In genomic region chr10:20627085-20627484, GRCh38 we compare ENCODE assay signal across 32 cellular contexts.
"Had no signal": no experiment of that assay in that cellular context is flagged by ENCODE, and none has a peak within 500 bp of the region (broad histone marks: within the 10 kb centered on the region; RNA-seq: fewer than 3 reads in every experiment).

No MANE protein-coding gene starts in this region.

- H3K4me3 ChIP-seq: ascending aorta, cardiac muscle cell had no signal

- DNase-seq: activated CD4-positive, alpha-beta memory T cell treated with anti-CD3 and anti-CD28 coated beads, Interleukin-2, amount 10 ng/mL, durations not matched to agents 7 days and 5 days; activated CD4-positive, alpha-beta T cell treated with anti-CD3 and anti-CD28 coated beads for 1 hour; activated CD4-positive, alpha-beta T cell treated with anti-CD3 and anti-CD28 coated beads for 36 hours; activated CD4-positive, alpha-beta T cell treated with anti-CD3 and anti-CD28 coated beads for 48 hours; activated CD4-positive, alpha-beta T cell treated with anti-CD3 and anti-CD28 coated beads, Interleukin-2, amount 10 ng/mL, durations not matched to agents 7 days and 5 days; activated CD4-positive, alpha-beta T cell treated with anti-CD3 and anti-CD28 coated beads, Interleukin-2, amount 50 U/mL, for 48 hours; activated CD4-positive, CD25-positive, alpha-beta regulatory T cell; activated CD8-positive, alpha-beta memory T cell treated with anti-CD3 and anti-CD28 coated beads for 24 hours; activated CD8-positive, alpha-beta memory T cell treated with anti-CD3 and anti-CD28 coated beads, Interleukin-2, amount 10 ng/mL, durations not matched to agents 7 days and 5 days; activated CD8-positive, alpha-beta memory T cell treated with anti-CD3 and anti-CD28 coated beads, Interleukin-2, amount 50 U/mL, for 48 hours; activated CD8-positive, alpha-beta T cell treated with anti-CD3 and anti-CD28 coated beads, Interleukin-2, amount 10 ng/mL, durations not matched to agents 7 days and 5 days; activated effector memory CD4-positive, alpha-beta T cell treated with Interleukin-2 at 50 U/mL for 16 hours; activated gamma-delta T cell; activated naive CD4-positive, alpha-beta T cell treated with anti-CD3 and anti-CD28 coated beads, Interleukin-2, amount 10 ng/mL, durations not matched to agents 7 days and 5 days; activated naive CD4-positive, alpha-beta T cell treated with Interleukin-2 at 50 U/mL for 16 hours; activated naive CD8-positive, alpha-beta T cell treated with anti-CD3 and anti-CD28 coated beads, Interleukin-2, amount 10 ng/mL, durations not matched to agents 7 days and 5 days; activated naive CD8-positive, alpha-beta T cell treated with anti-CD3 and anti-CD28 coated beads, Interleukin-2, amount 50 U/mL, for 24 hours; activated T-cell treated with anti-CD3 and anti-CD28 coated beads, Interleukin-2, amount 50 U/mL, for 24 hours; activated T-cell treated with anti-CD3 and anti-CD28 coated beads, Interleukin-2, amount 50 U/mL, for 48 hours; amygdala; anterior cingulate cortex; caudate nucleus; SW 1271; T-helper 1 cell; T-helper 2 cell; T-helper 9 cell had no signal

- FAIRE-seq: bronchial epithelial cell, TTC549 had no signal

- H3K27ac ChIP-seq: ascending aorta, cardiac muscle cell, VCaP had no signal

- H3K27me3 ChIP-seq: ascending aorta, cardiac muscle cell had no signal

- H3K36me3 ChIP-seq: ascending aorta, cardiac muscle cell had no signal

- ATAC-seq: activated CD4-positive, alpha-beta T cell treated with anti-CD3 and anti-CD28 coated beads for 36 hours; activated CD4-positive, CD25-positive, alpha-beta regulatory T cell treated with anti-CD3 and anti-CD28 coated beads, Interleukin-2, amount 50 U/mL, for 24 hours; activated CD8-positive, alpha-beta memory T cell treated with anti-CD3 and anti-CD28 coated beads, Interleukin-2, amount 10 ng/mL, durations not matched to agents 7 days and 5 days; activated CD8-positive, alpha-beta T cell treated with anti-CD3 and anti-CD28 coated beads, Interleukin-2, amount 10 ng/mL, durations not matched to agents 7 days and 5 days; activated naive CD8-positive, alpha-beta T cell treated with anti-CD3 and anti-CD28 coated beads, Interleukin-2, amount 50 U/mL, for 24 hours had no signal

- H3K9me3 ChIP-seq: ascending aorta had no signal
